ENCODE assay signal across 8 cellular contexts in genomic region chr10:32954545-32955298, GRCh38. TPM values are rescaled to one million over a fixed set of nuclear protein-coding genes. Genes with fewer than 3 reads are reported as not detected.
A peak's percentile ranks its signal among the peaks of the same experiment; 100 is the strongest.
DNase-seq lines count a peak whose midpoint lies in the region; ATAC-seq and TF ChIP-seq lines count a peak whose summit lies in the region.

No MANE protein-coding gene starts in this region.

- H3K27ac ChIP-seq in cardiac muscle cell (peak overlapping the region; percentile 85), mesenchymal stem cell (ENCODE audit: low read length, poor library complexity, severe bottlenecking) (peak overlapping the region; percentile 87), urinary bladder (ENCODE audit: low read depth) (no peak overlapping the region), adrenal gland (peak overlapping the region in 2 of 5 donors; percentile 24 to 33)

- peak overlapping the region in 3 of 5 experiments; percentile 9 to 87 (median 58) for H3K27ac Mint-ChIP-seq in brain

- no peak overlapping the region for H3K14ac ChIP-seq in mesenchymal stem cell (ENCODE audit: low read length in 2 of 2)

- H3K23ac ChIP-seq in mesenchymal stem cell (ENCODE audit: low read length in 2 of 2), result no peak overlapping the region

- no peak overlapping the region for H3K4ac ChIP-seq in mesenchymal stem cell (ENCODE audit: low read depth in 1 of 2, low read length in 2 of 2)

- peak overlapping the region; percentile 82 to 93 (median 87) for H3K4me3 Mint-ChIP-seq in brain

- H2AK5ac ChIP-seq in mesenchymal stem cell (ENCODE audit: low read length, severe bottlenecking), result no peak overlapping the region

- H2BK15ac ChIP-seq in mesenchymal stem cell (ENCODE audit: low read depth, poor library complexity, severe bottlenecking), result no peak overlapping the region

- TF ChIP-seq POLR2A in adrenal gland (IDR thresholded peaks at IDR 0.05), result no peak

- peaks cover 6% of the 10 kb centered on the region for H3K27me3 Mint-ChIP-seq in brain

- no peak overlapping the region for H2BK12ac ChIP-seq in mesenchymal stem cell (ENCODE audit: low read length in 2 of 2)

- peak overlapping the region; percentile 65 for H3K4me2 ChIP-seq in mesenchymal stem cell (ENCODE audit: low read length, poor library complexity, severe bottlenecking)

- H3K4me1 Mint-ChIP-seq in brain, result peaks cover 81% of the 10 kb centered on the region

- no peak overlapping the region for H3K18ac ChIP-seq in mesenchymal stem cell (ENCODE audit: low read depth in 1 of 2, low read length in 2 of 2)

- H2BK5ac ChIP-seq in mesenchymal stem cell (ENCODE audit: low read depth, low read length, poor library complexity, severe bottlenecking), result no peak overlapping the region

- H3K9me3 ChIP-seq in cardiac muscle cell (ENCODE audit: low read depth) (no peaks in the 10 kb centered on the region), mesenchymal stem cell (ENCODE audit: control insufficient read depth, low read length) (no peaks in the 10 kb centered on the region), adrenal gland (replicated peaks in 1 of 3) (no peaks in the 10 kb centered on the region)

- H3K9me3 Mint-ChIP-seq in brain, result no peaks in the 10 kb centered on the region

- H3K27me3 ChIP-seq in cardiac muscle cell (no peaks in the 10 kb centered on the region), mesenchymal stem cell (ENCODE audit: control insufficient read depth in 1 of 2, insufficient read depth in 1 of 2, low read length in 2 of 2) (no peaks in the 10 kb centered on the region), adrenal gland (no peaks in the 10 kb centered on the region)

- H3K36me3 ChIP-seq in cardiac muscle cell (no peaks in the 10 kb centered on the region), mesenchymal stem cell (ENCODE audit: control insufficient read depth in 1 of 2, insufficient read depth in 2 of 2, low read depth in 1 of 2, low read length in 2 of 2) (peaks cover 3 to 15% of the 10 kb centered on the region in 2 experiments), urinary bladder (ENCODE audit: insufficient read depth) (no peaks in the 10 kb centered on the region), adrenal gland (replicated peaks in 1 of 2) (no peaks in the 10 kb centered on the region)

- no peak overlapping the region for H4K8ac ChIP-seq in mesenchymal stem cell (ENCODE audit: low read length)

- H3K79me1 ChIP-seq in mesenchymal stem cell (replicated peaks; ENCODE audit: low read length, poor library complexity, severe bottlenecking), result no peaks in the 10 kb centered on the region

- intact Hi-C loops in left ventricle myocardium superior (cut with micrococcal nuclease), result loop anchor here (10.0 kb wide), 1 partner anchor 50 kb away; no protein-coding TSS in a partner anchor
- intact Hi-C loops in adrenal gland (cut with DNase I), result no loop called here

- no peak overlapping the region for H2BK120ac ChIP-seq in mesenchymal stem cell (ENCODE audit: low read depth, low read length)

- no peak for TF ChIP-seq CTCF in cardiac muscle cell (IDR thresholded peaks at IDR 0.05; ENCODE audit: low read depth, low read length)
- TF ChIP-seq CTCF in brain (conservative IDR thresholded peaks at IDR 0.05), result no peak
- no peak for TF ChIP-seq CTCF in adrenal gland (IDR thresholded peaks at IDR 0.05)

- H3K4me3 ChIP-seq in cardiac muscle cell (peak overlapping the region; percentile 7), mesenchymal stem cell (ENCODE audit: insufficient read depth in 1 of 2, low read depth in 1 of 2, low read length in 2 of 2) (peak overlapping the region in 1 of 2 experiments; percentile 90), urinary bladder (ENCODE audit: low read depth, low read length) (peak overlapping the region; percentile 18), adrenal gland (peak overlapping the region in 1 of 4 donors; percentile 92)

- WGBS in mesenchymal stem cell, result 54% methylated on average over 7 of the region's 8 CpGs
- WGBS in urinary bladder, result 37% methylated on average over 8 of the region's 8 CpGs
- 45 to 58% (median 52%) methylated on average over 8 of the region's 8 CpGs for WGBS in adrenal gland, 4 donors

- H3K4me1 ChIP-seq in cardiac muscle cell (ENCODE audit: low read depth), result peaks cover 59% of the 10 kb centered on the region
- H3K4me1 ChIP-seq in mesenchymal stem cell (ENCODE audit: control insufficient read depth, insufficient read depth, low read depth, low read length), result no peaks in the 10 kb centered on the region
- H3K4me1 ChIP-seq in urinary bladder (ENCODE audit: insufficient read depth), result no peaks in the 10 kb centered on the region
- peaks cover 59 to 79% of the 10 kb centered on the region in 2 donors for H3K4me1 ChIP-seq in adrenal gland (replicated peaks in 1 of 2)

- ATAC-seq in left ventricle myocardium superior (no peak), HG03280 (IDR thresholded peaks at IDR 0.05; ENCODE audit: unreplicated experiment) (no peak)

- H3K36me3 Mint-ChIP-seq in brain, result peaks cover 9% of the 10 kb centered on the region

- H2AFZ ChIP-seq in mesenchymal stem cell (ENCODE audit: low read depth, low read length), result no peak overlapping the region

- H4K91ac ChIP-seq in mesenchymal stem cell (ENCODE audit: low read length), result no peak overlapping the region

- H3K9ac ChIP-seq in mesenchymal stem cell (ENCODE audit: low read length), result peak overlapping the region; percentile 99

- DNase-seq in cardiac muscle cell (ENCODE audit: low read depth in 1 of 2, low spot score in 1 of 2) (no peak), left ventricle myocardium superior (no peak), mesenchymal stem cell (no peak), adrenal gland (no peak), NCI-H82 treated with DMSO at 0.1 percent for 48 hours (lab: John Stamatoyannopoulos, UW; ENCODE audit: unreplicated experiment) (no peak)

RNA-seq across cellular contexts. Expression of gene ITGB1, which starts 3.3 kb away (rescaled TPM):
- total RNA-seq in cardiac muscle cell (490 and 576 TPM in 2 replicates), left ventricle myocardium superior (551 TPM), urinary bladder (1,010 TPM), adrenal gland (100 to 1,000 TPM; 288 to 803 (median 331) TPM)
- polyA plus RNA-seq in cardiac muscle cell (321 and 326 TPM in 2 replicates), brain (ENCODE audit: insufficient read depth, low read depth, low replicate concordance) (152 TPM), urinary bladder (527 TPM), adrenal gland (100 to 1,000 TPM in 2 of 3 donors, 10 to 100 TPM in 1; 93.3 to 400 (median 105) TPM)
- polyA plus RNA-seq in mesenchymal stem cell (2013, experiment 1 of 2), result 1,059 TPM
- polyA plus RNA-seq in mesenchymal stem cell (2013, experiment 2 of 2), result 1,073 TPM
